Comparison of ENCODE assay signal across 26 cellular contexts in the genomic region with DNA sequence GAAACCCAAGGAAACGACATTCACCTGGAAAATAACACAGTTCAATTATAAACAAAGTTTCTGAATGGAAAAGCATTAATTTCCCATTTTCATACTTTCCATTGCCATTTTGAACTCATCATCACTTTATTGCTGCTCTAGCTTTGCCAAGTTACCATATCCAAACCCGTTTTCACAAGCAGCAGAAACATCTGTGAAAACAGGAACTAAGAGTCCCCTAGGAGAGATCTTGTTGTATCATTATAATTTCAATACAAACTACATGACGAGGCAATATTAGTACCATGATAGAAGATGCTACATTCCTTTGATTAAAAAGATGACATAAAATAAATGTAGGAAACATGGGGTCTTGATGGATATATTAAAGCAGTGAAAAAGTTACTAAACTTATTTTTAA.
"Had no signal": no experiment of that assay in that cellular context is flagged by ENCODE, and none has a peak within 500 bp of the region (broad histone marks: within the 10 kb centered on the region; RNA-seq: fewer than 3 reads in every experiment).

No MANE protein-coding gene starts in this region.

- H3K9me3 ChIP-seq: colonic mucosa, esophagus muscularis mucosa, gastrocnemius medialis, mucosa of descending colon, ovary, psoas muscle, suprapubic skin, transverse colon, upper lobe of right lung, vagina had no signal

- H3K4me3 Mint-ChIP-seq: dendritic cell treated with granulocyte-macrophage colony-stimulating factor and Interleukin-4, amounts not matched to agents 40 ng/mL and 50 ng/mL, for 4 days; mesothelial cell of epicardium; naive B cell; natural killer cell treated with Interleukin-12 subunit alpha and Interleukin-12 subunit beta and Interleukin-15 and Interleukin-18, amount 100 ng/mL, for 72 hours; neural crest cell; stimulated activated naive B cell treated with anti-CD40 and anti-IgM and Interleukin-4, amounts not matched to agents 10 μg/mL and 1 μg/mL and 100 μg/mL, for 72 hours; stimulated activated naive CD8-positive, alpha-beta T cell treated with anti-CD3 and anti-CD28 coated beads, Interleukin-15, Interleukin-2, amounts not matched to agents 100 ng/mL and 50 ng/mL, for 24 hours had no signal

- DNase-seq: colonic mucosa; effector CD8-positive, alpha-beta T cell; gastrocnemius medialis; head of caudate nucleus; mesenchymal stem cell; mucosa of descending colon; naive B cell; ovary; posterior cingulate gyrus; psoas muscle; right cardiac atrium; small intestine; stimulated activated CD4-positive, alpha-beta T cell treated with anti-CD3 and anti-CD28 coated beads, Interleukin-15, amount 100 ng/mL, for 24 hours; stimulated activated CD4-positive, alpha-beta T cell treated with anti-CD3 and anti-CD28 coated beads, Interleukin-2, amount 100 ng/mL, for 48 hours; stimulated activated naive B cell treated with anti-CD40 and anti-IgM and Interleukin-4, amounts not matched to agents 10 μg/mL and 1 μg/mL and 100 μg/mL, for 72 hours; transverse colon; upper lobe of right lung had no signal

- H3K4me1 Mint-ChIP-seq: mesothelial cell of epicardium; naive B cell; neural crest cell; stimulated activated naive B cell treated with anti-CD40 and anti-IgM and Interleukin-4, amounts not matched to agents 10 μg/mL and 1 μg/mL and 100 μg/mL, for 72 hours had no signal

- ATAC-seq: gastrocnemius medialis; left lobe of liver; mucosa of descending colon; natural killer cell treated with Interleukin-12 subunit alpha and Interleukin-12 subunit beta and Interleukin-15 and Interleukin-18, amount 100 ng/mL, for 72 hours; psoas muscle; right cardiac atrium; stimulated activated naive B cell treated with anti-CD40 and anti-IgM and Interleukin-4, amounts not matched to agents 10 μg/mL and 1 μg/mL and 100 μg/mL, for 72 hours; upper lobe of right lung had no signal

- H3K36me3 Mint-ChIP-seq: mesothelial cell of epicardium; naive B cell; natural killer cell treated with Interleukin-12 subunit alpha and Interleukin-12 subunit beta and Interleukin-15 and Interleukin-18, amount 100 ng/mL, for 72 hours; stimulated activated naive B cell treated with anti-CD40 and anti-IgM and Interleukin-4, amounts not matched to agents 10 μg/mL and 1 μg/mL and 100 μg/mL, for 72 hours had no signal

- H3K36me3 ChIP-seq: colonic mucosa, esophagus muscularis mucosa, gastrocnemius medialis, ovary, suprapubic skin, transverse colon, upper lobe of right lung, vagina had no signal

- H3K9me3 Mint-ChIP-seq: neural crest cell had no signal

- H3K4me3 ChIP-seq: colonic mucosa, esophagus muscularis mucosa, gastrocnemius medialis, mucosa of descending colon, ovary, psoas muscle, suprapubic skin, transverse colon, upper lobe of right lung, vagina had no signal

- H3K27ac ChIP-seq: colonic mucosa, esophagus muscularis mucosa, gastrocnemius medialis, ovary, psoas muscle, suprapubic skin, transverse colon, upper lobe of right lung, vagina had no signal

- H3K27me3 ChIP-seq: colonic mucosa, esophagus muscularis mucosa, gastrocnemius medialis, ovary, suprapubic skin, transverse colon, upper lobe of right lung, vagina had no signal

- H3K27me3 Mint-ChIP-seq: dendritic cell treated with granulocyte-macrophage colony-stimulating factor and Interleukin-4, amounts not matched to agents 40 ng/mL and 50 ng/mL, for 4 days; naive B cell; natural killer cell treated with Interleukin-12 subunit alpha and Interleukin-12 subunit beta and Interleukin-15 and Interleukin-18, amount 100 ng/mL, for 72 hours; stimulated activated naive B cell treated with anti-CD40 and anti-IgM and Interleukin-4, amounts not matched to agents 10 μg/mL and 1 μg/mL and 100 μg/mL, for 72 hours; stimulated activated naive CD8-positive, alpha-beta T cell treated with anti-CD3 and anti-CD28 coated beads, Interleukin-15, Interleukin-2, amounts not matched to agents 100 ng/mL and 50 ng/mL, for 24 hours had no signal

- H3K27ac Mint-ChIP-seq: dendritic cell treated with granulocyte-macrophage colony-stimulating factor and Interleukin-4, amounts not matched to agents 40 ng/mL and 50 ng/mL, for 4 days; mesothelial cell of epicardium; natural killer cell treated with Interleukin-12 subunit alpha and Interleukin-12 subunit beta and Interleukin-15 and Interleukin-18, amount 100 ng/mL, for 72 hours; stimulated activated naive B cell treated with anti-CD40 and anti-IgM and Interleukin-4, amounts not matched to agents 10 μg/mL and 1 μg/mL and 100 μg/mL, for 72 hours; stimulated activated naive CD8-positive, alpha-beta T cell treated with anti-CD3 and anti-CD28 coated beads, Interleukin-15, Interleukin-2, amounts not matched to agents 100 ng/mL and 50 ng/mL, for 24 hours had no signal

- H3K4me1 ChIP-seq: colonic mucosa, esophagus muscularis mucosa, gastrocnemius medialis, psoas muscle, suprapubic skin, transverse colon, upper lobe of right lung, vagina had no signal
